ENCODE assay signal across 11 cellular contexts in the genomic region with DNA sequence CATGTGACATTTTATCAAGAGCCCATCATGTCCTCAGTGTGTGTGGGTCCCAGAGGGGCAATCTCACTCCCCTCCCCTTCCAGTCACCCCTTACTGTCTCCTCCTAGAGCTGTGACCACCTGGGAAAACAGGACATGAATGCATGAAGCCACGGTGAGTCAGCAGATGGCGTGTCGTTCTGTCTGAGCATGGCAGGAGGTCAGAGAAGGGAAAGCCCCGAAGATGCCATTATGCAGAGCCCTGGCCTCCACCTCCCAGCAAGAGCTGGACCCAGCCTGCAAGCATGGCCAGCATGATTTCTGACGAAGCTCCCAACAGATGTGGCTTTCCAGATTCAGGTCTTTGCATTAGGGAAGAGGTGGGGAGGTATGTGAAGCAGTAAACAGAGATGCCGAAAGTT.
DNase-seq lines count a peak whose midpoint lies in the region; ATAC-seq and TF ChIP-seq lines count a peak whose summit lies in the region.
"Had no signal": no experiment of that assay in that cellular context is flagged by ENCODE, and none has a peak within 500 bp of the region (broad histone marks: within the 10 kb centered on the region; RNA-seq: fewer than 3 reads in every experiment).

No MANE protein-coding gene starts in this region.

- H3K9me3 ChIP-seq in esophagus muscularis mucosa, result no peaks in the 10 kb centered on the region

- H3K4me3 ChIP-seq in esophagus muscularis mucosa, result no peak overlapping the region

- H3K27me3 Mint-ChIP-seq in Calu3 (ENCODE audit: unreplicated experiment), result peaks cover 87% of the 10 kb centered on the region
- H3K27me3 Mint-ChIP-seq in activated T-helper 17 cell treated with anti-CD3 and anti-CD28 coated beads, Interleukin-2, amount 50 U/mL, for 72 hours, result peaks cover 38% of the 10 kb centered on the region

- H3K27me3 ChIP-seq in esophagus muscularis mucosa, result peaks cover 0 to 70% (median 0%) of the 10 kb centered on the region in 4 donors

- TF ChIP-seq CTCF in Calu3 (IDR thresholded peaks at IDR 0.05; ENCODE audit: unreplicated experiment) (no peak), esophagus muscularis mucosa (IDR thresholded peaks at IDR 0.05) (no peak)

- no peak overlapping the region for H3K4me3 Mint-ChIP-seq in Calu3 (ENCODE audit: low read depth, unreplicated experiment)
- no peak overlapping the region for H3K4me3 Mint-ChIP-seq in activated T-helper 17 cell treated with anti-CD3 and anti-CD28 coated beads, Interleukin-2, amount 50 U/mL, for 72 hours

- no peaks in the 10 kb centered on the region for H3K36me3 Mint-ChIP-seq in Calu3 (ENCODE audit: insufficient read depth, unreplicated experiment)
- H3K36me3 Mint-ChIP-seq in activated T-helper 17 cell treated with anti-CD3 and anti-CD28 coated beads, Interleukin-2, amount 50 U/mL, for 72 hours (ENCODE audit: low read depth), result no peaks in the 10 kb centered on the region

- no TSS peak for BruUV-seq in Calu3 (replicated peaks; lab: Mats Ljungman, UMichigan)

- no peak overlapping the region for H3K27ac Mint-ChIP-seq in Calu3 (ENCODE audit: unreplicated experiment)
- H3K27ac Mint-ChIP-seq in activated T-helper 17 cell treated with anti-CD3 and anti-CD28 coated beads, Interleukin-2, amount 50 U/mL, for 72 hours, result no peak overlapping the region

- CTCF ChIA-PET in Calu3 (lab: Charles Lee), result interaction anchor here (0.6 kb wide), 1 partner anchor 87 kb away, joined by 5 read pairs; no protein-coding TSS in a partner anchor

- DNase-seq in Calu3, result peak; percentile 57
- no peak for DNase-seq in activated effector memory CD4-positive, alpha-beta T cell treated with Interleukin-2 at 50 U/mL for 16 hours
- no peak for DNase-seq in D341Med (ENCODE audit: low spot score)
- no peak for DNase-seq in hypothalamus (lab: John Stamatoyannopoulos, UW)
- DNase-seq in esophagus muscularis mucosa (ENCODE audit: extremely low spot score), result no peak
- DNase-seq: GDM1 had no signal

- WGBS in esophagus muscularis mucosa, result 45% methylated on average over 5 of the region's 6 CpGs

- TF ChIP-seq EP300 in esophagus muscularis mucosa (IDR thresholded peaks at IDR 0.05), result no peak

- no peaks in the 10 kb centered on the region for H3K36me3 ChIP-seq in esophagus muscularis mucosa

- H3K27ac ChIP-seq in esophagus muscularis mucosa (replicated peaks in 1 of 4), result no peak overlapping the region
- H3K27ac ChIP-seq: parathyroid adenoma had no signal

- peak; percentile 47 for ATAC-seq in GM19324 (IDR thresholded peaks at IDR 0.05; ENCODE audit: low FRiP score, unreplicated experiment)
- ATAC-seq in HG03354 (IDR thresholded peaks at IDR 0.05; ENCODE audit: poor library complexity, severe bottlenecking, unreplicated experiment), result peak; percentile 67
- ATAC-seq in activated T-helper 17 cell treated with anti-CD3 and anti-CD28 coated beads, Interleukin-2, amount 50 U/mL, for 72 hours (replicated peaks), result peak; percentile 76
- ATAC-seq: SK-N-SH treated with all-trans-retinoic acid at 6 μM for 48 hours had no signal

- intact Hi-C loops in Calu3 (cut with micrococcal nuclease; ENCODE audit: unreplicated experiment) (no loop called here), esophagus muscularis mucosa (cut with DNase I) (no loop called here)

- no peak for TF ChIP-seq POLR2A in esophagus muscularis mucosa (IDR thresholded peaks at IDR 0.05; ENCODE audit: low read depth)

- H3K4me1 ChIP-seq in esophagus muscularis mucosa, result no peaks in the 10 kb centered on the region
- H3K4me1 ChIP-seq: parathyroid adenoma had no signal

- H3K9me3 Mint-ChIP-seq in Calu3 (ENCODE audit: low read depth, unreplicated experiment), result no peaks in the 10 kb centered on the region
- no peaks in the 10 kb centered on the region for H3K9me3 Mint-ChIP-seq in activated T-helper 17 cell treated with anti-CD3 and anti-CD28 coated beads, Interleukin-2, amount 50 U/mL, for 72 hours

- peaks cover 13% of the 10 kb centered on the region for H3K4me1 Mint-ChIP-seq in Calu3 (ENCODE audit: low read depth, unreplicated experiment)
- H3K4me1 Mint-ChIP-seq in activated T-helper 17 cell treated with anti-CD3 and anti-CD28 coated beads, Interleukin-2, amount 50 U/mL, for 72 hours, result no peaks in the 10 kb centered on the region
